ENCODE assay signal across 2 cellular contexts in the genomic region with DNA sequence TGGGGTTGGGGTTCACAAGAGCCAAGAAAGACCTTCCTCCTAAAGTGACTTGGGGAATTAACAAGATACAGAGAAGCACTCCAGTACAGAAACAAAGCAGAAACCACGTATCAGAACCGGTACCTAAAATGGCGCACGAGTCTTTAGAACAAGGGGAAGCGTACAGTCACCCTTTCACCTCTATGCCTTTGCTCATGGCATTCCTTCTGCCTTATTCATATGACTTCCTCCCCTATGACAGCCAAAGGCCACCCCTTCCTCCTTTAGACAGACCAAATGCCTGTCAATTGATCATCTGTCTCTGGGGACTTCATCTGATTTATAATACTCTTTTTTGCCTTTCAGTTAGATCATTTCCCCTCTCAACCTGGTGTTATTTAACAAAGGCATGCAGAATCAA.
TF ChIP-seq lines count a peak whose summit lies in the region.

No MANE protein-coding gene starts in this region.

TF ChIP-seq in GM23338, 12 proteins besides CTCF, POLR2A, EP300 and RAD21:
- TF ChIP-seq, protein P1, sequence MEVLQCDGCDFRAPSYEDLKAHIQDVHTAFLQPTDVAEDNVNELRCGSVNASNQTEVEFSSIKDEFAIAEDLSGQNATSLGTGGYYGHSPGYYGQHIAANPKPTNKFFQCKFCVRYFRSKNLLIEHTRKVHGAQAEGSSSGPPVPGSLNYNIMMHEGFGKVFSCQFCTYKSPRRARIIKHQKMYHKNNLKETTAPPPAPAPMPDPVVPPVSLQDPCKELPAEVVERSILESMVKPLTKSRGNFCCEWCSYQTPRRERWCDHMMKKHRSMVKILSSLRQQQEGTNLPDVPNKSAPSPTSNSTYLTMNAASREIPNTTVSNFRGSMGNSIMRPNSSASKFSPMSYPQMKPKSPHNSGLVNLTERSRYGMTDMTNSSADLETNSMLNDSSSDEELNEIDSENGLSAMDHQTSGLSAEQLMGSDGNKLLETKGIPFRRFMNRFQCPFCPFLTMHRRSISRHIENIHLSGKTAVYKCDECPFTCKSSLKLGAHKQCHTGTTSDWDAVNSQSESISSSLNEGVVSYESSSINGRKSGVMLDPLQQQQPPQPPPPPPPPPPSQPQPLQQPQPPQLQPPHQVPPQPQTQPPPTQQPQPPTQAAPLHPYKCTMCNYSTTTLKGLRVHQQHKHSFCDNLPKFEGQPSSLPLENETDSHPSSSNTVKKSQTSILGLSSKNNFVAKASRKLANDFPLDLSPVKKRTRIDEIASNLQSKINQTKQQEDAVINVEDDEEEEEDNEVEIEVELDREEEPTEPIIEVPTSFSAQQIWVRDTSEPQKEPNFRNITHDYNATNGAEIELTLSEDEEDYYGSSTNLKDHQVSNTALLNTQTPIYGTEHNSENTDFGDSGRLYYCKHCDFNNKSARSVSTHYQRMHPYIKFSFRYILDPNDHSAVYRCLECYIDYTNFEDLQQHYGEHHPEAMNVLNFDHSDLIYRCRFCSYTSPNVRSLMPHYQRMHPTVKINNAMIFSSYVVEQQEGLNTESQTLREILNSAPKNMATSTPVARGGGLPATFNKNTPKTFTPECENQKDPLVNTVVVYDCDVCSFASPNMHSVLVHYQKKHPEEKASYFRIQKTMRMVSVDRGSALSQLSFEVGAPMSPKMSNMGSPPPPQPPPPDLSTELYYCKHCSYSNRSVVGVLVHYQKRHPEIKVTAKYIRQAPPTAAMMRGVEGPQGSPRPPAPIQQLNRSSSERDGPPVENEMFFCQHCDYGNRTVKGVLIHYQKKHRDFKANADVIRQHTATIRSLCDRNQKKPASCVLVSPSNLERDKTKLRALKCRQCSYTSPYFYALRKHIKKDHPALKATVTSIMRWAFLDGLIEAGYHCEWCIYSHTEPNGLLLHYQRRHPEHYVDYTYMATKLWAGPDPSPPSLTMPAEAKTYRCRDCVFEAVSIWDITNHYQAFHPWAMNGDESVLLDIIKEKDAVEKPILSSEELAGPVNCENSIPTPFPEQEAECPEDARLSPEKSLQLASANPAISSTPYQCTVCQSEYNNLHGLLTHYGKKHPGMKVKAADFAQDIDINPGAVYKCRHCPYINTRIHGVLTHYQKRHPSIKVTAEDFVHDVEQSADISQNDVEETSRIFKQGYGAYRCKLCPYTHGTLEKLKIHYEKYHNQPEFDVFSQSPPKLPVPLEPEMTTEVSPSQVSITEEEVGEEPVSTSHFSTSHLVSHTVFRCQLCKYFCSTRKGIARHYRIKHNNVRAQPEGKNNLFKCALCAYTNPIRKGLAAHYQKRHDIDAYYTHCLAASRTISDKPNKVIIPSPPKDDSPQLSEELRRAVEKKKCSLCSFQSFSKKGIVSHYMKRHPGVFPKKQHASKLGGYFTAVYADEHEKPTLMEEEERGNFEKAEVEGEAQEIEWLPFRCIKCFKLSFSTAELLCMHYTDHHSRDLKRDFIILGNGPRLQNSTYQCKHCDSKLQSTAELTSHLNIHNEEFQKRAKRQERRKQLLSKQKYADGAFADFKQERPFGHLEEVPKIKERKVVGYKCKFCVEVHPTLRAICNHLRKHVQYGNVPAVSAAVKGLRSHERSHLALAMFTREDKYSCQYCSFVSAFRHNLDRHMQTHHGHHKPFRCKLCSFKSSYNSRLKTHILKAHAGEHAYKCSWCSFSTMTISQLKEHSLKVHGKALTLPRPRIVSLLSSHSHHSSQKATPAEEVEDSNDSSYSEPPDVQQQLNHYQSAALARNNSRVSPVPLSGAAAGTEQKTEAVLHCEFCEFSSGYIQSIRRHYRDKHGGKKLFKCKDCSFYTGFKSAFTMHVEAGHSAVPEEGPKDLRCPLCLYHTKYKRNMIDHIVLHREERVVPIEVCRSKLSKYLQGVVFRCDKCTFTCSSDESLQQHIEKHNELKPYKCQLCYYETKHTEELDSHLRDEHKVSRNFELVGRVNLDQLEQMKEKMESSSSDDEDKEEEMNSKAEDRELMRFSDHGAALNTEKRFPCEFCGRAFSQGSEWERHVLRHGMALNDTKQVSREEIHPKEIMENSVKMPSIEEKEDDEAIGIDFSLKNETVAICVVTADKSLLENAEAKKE (CRISPR knock-in tag; IDR thresholded peaks at IDR 0.05), result no peak
- TF ChIP-seq, protein P2, sequence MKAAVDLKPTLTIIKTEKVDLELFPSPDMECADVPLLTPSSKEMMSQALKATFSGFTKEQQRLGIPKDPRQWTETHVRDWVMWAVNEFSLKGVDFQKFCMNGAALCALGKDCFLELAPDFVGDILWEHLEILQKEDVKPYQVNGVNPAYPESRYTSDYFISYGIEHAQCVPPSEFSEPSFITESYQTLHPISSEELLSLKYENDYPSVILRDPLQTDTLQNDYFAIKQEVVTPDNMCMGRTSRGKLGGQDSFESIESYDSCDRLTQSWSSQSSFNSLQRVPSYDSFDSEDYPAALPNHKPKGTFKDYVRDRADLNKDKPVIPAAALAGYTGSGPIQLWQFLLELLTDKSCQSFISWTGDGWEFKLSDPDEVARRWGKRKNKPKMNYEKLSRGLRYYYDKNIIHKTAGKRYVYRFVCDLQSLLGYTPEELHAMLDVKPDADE (IDR thresholded peaks at IDR 0.05), result no peak
- TF ChIP-seq, protein P3, sequence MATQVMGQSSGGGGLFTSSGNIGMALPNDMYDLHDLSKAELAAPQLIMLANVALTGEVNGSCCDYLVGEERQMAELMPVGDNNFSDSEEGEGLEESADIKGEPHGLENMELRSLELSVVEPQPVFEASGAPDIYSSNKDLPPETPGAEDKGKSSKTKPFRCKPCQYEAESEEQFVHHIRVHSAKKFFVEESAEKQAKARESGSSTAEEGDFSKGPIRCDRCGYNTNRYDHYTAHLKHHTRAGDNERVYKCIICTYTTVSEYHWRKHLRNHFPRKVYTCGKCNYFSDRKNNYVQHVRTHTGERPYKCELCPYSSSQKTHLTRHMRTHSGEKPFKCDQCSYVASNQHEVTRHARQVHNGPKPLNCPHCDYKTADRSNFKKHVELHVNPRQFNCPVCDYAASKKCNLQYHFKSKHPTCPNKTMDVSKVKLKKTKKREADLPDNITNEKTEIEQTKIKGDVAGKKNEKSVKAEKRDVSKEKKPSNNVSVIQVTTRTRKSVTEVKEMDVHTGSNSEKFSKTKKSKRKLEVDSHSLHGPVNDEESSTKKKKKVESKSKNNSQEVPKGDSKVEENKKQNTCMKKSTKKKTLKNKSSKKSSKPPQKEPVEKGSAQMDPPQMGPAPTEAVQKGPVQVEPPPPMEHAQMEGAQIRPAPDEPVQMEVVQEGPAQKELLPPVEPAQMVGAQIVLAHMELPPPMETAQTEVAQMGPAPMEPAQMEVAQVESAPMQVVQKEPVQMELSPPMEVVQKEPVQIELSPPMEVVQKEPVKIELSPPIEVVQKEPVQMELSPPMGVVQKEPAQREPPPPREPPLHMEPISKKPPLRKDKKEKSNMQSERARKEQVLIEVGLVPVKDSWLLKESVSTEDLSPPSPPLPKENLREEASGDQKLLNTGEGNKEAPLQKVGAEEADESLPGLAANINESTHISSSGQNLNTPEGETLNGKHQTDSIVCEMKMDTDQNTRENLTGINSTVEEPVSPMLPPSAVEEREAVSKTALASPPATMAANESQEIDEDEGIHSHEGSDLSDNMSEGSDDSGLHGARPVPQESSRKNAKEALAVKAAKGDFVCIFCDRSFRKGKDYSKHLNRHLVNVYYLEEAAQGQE (IDR thresholded peaks at IDR 0.05; ENCODE audit: unreplicated experiment), result no peak
- TF ChIP-seq NANOG (IDR thresholded peaks at IDR 0.05; ENCODE audit: borderline replicate concordance) (no peak), CREB1 (CRISPR knock-in tag; IDR thresholded peaks at IDR 0.05; ENCODE audit: low read depth) (no peak), EZH2 (IDR thresholded peaks at IDR 0.05; ENCODE audit: low read depth, unreplicated experiment) (no peak), POLR2AphosphoS5 (IDR thresholded peaks at IDR 0.05; ENCODE audit: low read depth) (no peak)

TF ChIP-seq in endothelial cell of umbilical vein, 7 proteins besides CTCF, POLR2A, EP300 and RAD21:
- TF ChIP-seq FOS (IDR thresholded peaks at IDR 0.05; ENCODE audit: borderline replicate concordance, insufficient read depth, low read length) (no peak), JUN (IDR thresholded peaks at IDR 0.05; ENCODE audit: borderline replicate concordance, insufficient read depth, insufficient read length, low read depth) (peak; percentile 42), POLR2AphosphoS5 (IDR thresholded peaks at IDR 0.05; ENCODE audit: insufficient read depth, low read depth, low read length) (peak; percentile 31), MYC (IDR thresholded peaks at IDR 0.05; ENCODE audit: low read depth, low read length) (no peak), GATA2 (IDR thresholded peaks at IDR 0.05; ENCODE audit: insufficient read depth, insufficient read length, low read depth, low read length) (no peak), EZH2 (IDR thresholded peaks at IDR 0.05; ENCODE audit: borderline replicate concordance, low read depth, low read length, severe bottlenecking) (no peak)
- TF ChIP-seq, protein P4, sequence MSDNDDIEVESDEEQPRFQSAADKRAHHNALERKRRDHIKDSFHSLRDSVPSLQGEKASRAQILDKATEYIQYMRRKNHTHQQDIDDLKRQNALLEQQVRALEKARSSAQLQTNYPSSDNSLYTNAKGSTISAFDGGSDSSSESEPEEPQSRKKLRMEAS (IDR thresholded peaks at IDR 0.05; ENCODE audit: insufficient read depth, insufficient read length), result no peak
TF ChIP-seq in endothelial cell of umbilical vein: peak in this region for 2.
